In the genomic region with DNA sequence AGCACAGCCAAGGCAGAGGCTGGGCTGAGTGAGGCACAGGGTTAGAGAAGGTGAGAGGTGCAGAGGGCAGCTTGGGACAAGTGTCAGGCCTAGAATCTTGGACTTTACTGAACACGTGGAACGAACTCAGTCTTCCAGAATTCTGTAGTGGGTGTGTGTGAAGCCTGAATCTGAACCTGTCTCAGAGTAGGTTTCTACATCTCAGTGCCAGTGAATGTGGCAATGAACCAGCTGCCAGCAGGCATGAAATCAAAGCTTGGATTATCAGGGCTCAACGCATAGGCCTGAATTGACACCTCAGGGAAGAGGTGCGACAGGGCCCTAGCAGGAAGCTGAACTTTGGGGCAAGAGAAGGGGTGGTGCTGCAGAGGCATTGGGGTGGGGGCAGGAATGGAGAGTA, we compare ENCODE assay signal across 26 cellular contexts.
DNase-seq lines count a peak whose midpoint lies in the region; ATAC-seq, FAIRE-seq and TF ChIP-seq lines count a peak whose summit lies in the region.
"Had no signal": no experiment of that assay in that cellular context is flagged by ENCODE, and none has a peak within 500 bp of the region (broad histone marks: within the 10 kb centered on the region; RNA-seq: fewer than 3 reads in every experiment).

No MANE protein-coding gene starts in this region.

- ATAC-seq in left ventricle myocardium superior (peak; percentile 64), GM18907 (IDR thresholded peaks at IDR 0.05; ENCODE audit: unreplicated experiment) (no peak)
- ATAC-seq: activated T-helper 17 cell treated with anti-CD3 and anti-CD28 coated beads, Interleukin-2, amount 50 U/mL, for 72 hours; effector memory CD8-positive, alpha-beta T cell; HepG2; stimulated activated naive B cell treated with anti-CD40 and anti-IgM and Interleukin-4, amounts not matched to agents 10 μg/mL and 1 μg/mL and 100 μg/mL, for 72 hours had no signal

- H3K4me1 ChIP-seq in Caco-2 = peaks cover 10% of the 10 kb centered on the region
- peaks cover 42% of the 10 kb centered on the region for H3K4me1 ChIP-seq in astrocyte (ENCODE audit: insufficient read depth, low read length)
- peaks cover 64% of the 10 kb centered on the region for H3K4me1 ChIP-seq in rectal smooth muscle tissue (ENCODE audit: control insufficient read depth, insufficient read depth, low read length)

- H3K4me1 Mint-ChIP-seq in Caco-2 (ENCODE audit: low read depth, unreplicated experiment) (peaks cover 29% of the 10 kb centered on the region), astrocyte (ENCODE audit: low read depth, unreplicated experiment) (peaks cover 71% of the 10 kb centered on the region)
- H3K4me1 Mint-ChIP-seq: stimulated activated naive B cell treated with anti-CD40 and anti-IgM and Interleukin-4, amounts not matched to agents 10 μg/mL and 1 μg/mL and 100 μg/mL, for 72 hours had no signal

- H4K20me1 ChIP-seq in astrocyte (ENCODE audit: insufficient read depth, low read length) = peaks cover 50% of the 10 kb centered on the region

- in situ Hi-C loops in GM13976 (cut with MboI; ENCODE audit: low sequenced_read_pairs, unreplicated experiment) = no loop called here

- peak overlapping the region; percentile 16 for H3K27ac Mint-ChIP-seq in Caco-2 (ENCODE audit: unreplicated experiment)
- peak overlapping the region; percentile 72 for H3K27ac Mint-ChIP-seq in astrocyte (ENCODE audit: unreplicated experiment)
- H3K27ac Mint-ChIP-seq: activated naive CD8-positive, alpha-beta T cell; activated T-helper 17 cell treated with anti-CD3 and anti-CD28 coated beads, Interleukin-2, amount 50 U/mL, for 72 hours; mesothelial cell of epicardium; progenitor cell of endocrine pancreas; stimulated activated naive B cell treated with anti-CD40 and anti-IgM and Interleukin-4, amounts not matched to agents 10 μg/mL and 1 μg/mL and 100 μg/mL, for 72 hours had no signal

- peaks cover 48% of the 10 kb centered on the region for H3K79me2 ChIP-seq in astrocyte (ENCODE audit: insufficient read depth, low read length)

- no peak overlapping the region for H2AFZ ChIP-seq in astrocyte (ENCODE audit: low read depth, low read length)

- no peaks in the 10 kb centered on the region for H3K27me3 ChIP-seq in Caco-2 (replicated peaks; ENCODE audit: control insufficient read depth, insufficient read depth, low read length)
- no peaks in the 10 kb centered on the region for H3K27me3 ChIP-seq in astrocyte (ENCODE audit: insufficient read depth, low read length)
- no peaks in the 10 kb centered on the region for H3K27me3 ChIP-seq in rectal smooth muscle tissue (ENCODE audit: control insufficient read depth, insufficient read depth, low read length)
- H3K27me3 ChIP-seq: BE2C had no signal

- no peak overlapping the region for H3K9ac ChIP-seq in astrocyte (ENCODE audit: low read length)
- no peak overlapping the region for H3K9ac ChIP-seq in rectal smooth muscle tissue (ENCODE audit: low read length)

- intact Hi-C loops in Caco-2 (cut with micrococcal nuclease; ENCODE audit: unreplicated experiment) = no loop called here
- intact Hi-C loops in left ventricle myocardium superior (cut with micrococcal nuclease) = no loop called here

- CTCF ChIA-PET in Caco-2 (lab: Charles Lee) = interaction anchor here (0.6 kb wide), 1 partner anchor 11 kb away, joined by 4 read pairs; no protein-coding TSS in a partner anchor

- H3K27ac ChIP-seq in astrocyte (ENCODE audit: low read depth, low read length) (no peak overlapping the region), rectal smooth muscle tissue (ENCODE audit: low read depth, low read length) (peak overlapping the region; percentile 88)
- H3K27ac ChIP-seq: SK-N-MC, VCaP had no signal

- H3K36me3 Mint-ChIP-seq in Caco-2 (ENCODE audit: insufficient read depth, unreplicated experiment) (peaks cover 65% of the 10 kb centered on the region), astrocyte (ENCODE audit: low read depth, unreplicated experiment) (peaks cover 26% of the 10 kb centered on the region)

- DNase-seq in Caco-2 (no peak), astrocyte (ENCODE audit: low read depth) (no peak), left ventricle myocardium superior (peak; percentile 35), GM13976 (ENCODE audit: low spot score) (no peak), NAMALWA (ENCODE audit: low spot score) (no peak), NCI-H1092 treated with DMSO at 0.1 percent for 48 hours (lab: John Stamatoyannopoulos, UW) (no peak)
- DNase-seq: BE2C; DND-41; effector memory CD8-positive, alpha-beta T cell; left cardiac atrium; NCI-H1436 treated with DMSO at 0.1 percent for 48 hours; stimulated activated CD4-positive, alpha-beta T cell treated with anti-CD3 and anti-CD28 coated beads, Interleukin-2, amount 100 ng/mL, for 48 hours; stimulated activated naive B cell treated with anti-CD40 and anti-IgM and Interleukin-4, amounts not matched to agents 10 μg/mL and 1 μg/mL and 100 μg/mL, for 72 hours had no signal

- H3K4me3 Mint-ChIP-seq in Caco-2 (ENCODE audit: unreplicated experiment) = no peak overlapping the region
- H3K4me3 Mint-ChIP-seq in astrocyte (ENCODE audit: unreplicated experiment) = no peak overlapping the region
- H3K4me3 Mint-ChIP-seq: activated naive CD8-positive, alpha-beta T cell; mesothelial cell of epicardium; stimulated activated naive B cell treated with anti-CD40 and anti-IgM and Interleukin-4, amounts not matched to agents 10 μg/mL and 1 μg/mL and 100 μg/mL, for 72 hours had no signal

- H3K27me3 Mint-ChIP-seq in Caco-2 (ENCODE audit: insufficient read depth, unreplicated experiment) (no peaks in the 10 kb centered on the region), astrocyte (ENCODE audit: low read depth, unreplicated experiment) (no peaks in the 10 kb centered on the region)
- H3K27me3 Mint-ChIP-seq: progenitor cell of endocrine pancreas; stimulated activated naive B cell treated with anti-CD40 and anti-IgM and Interleukin-4, amounts not matched to agents 10 μg/mL and 1 μg/mL and 100 μg/mL, for 72 hours had no signal

- no peak for TF ChIP-seq CTCF in Caco-2 (IDR thresholded peaks at IDR 0.05; ENCODE audit: insufficient read depth in 1 of 2, low read depth in 1 of 2, low read length in 1 of 2, severe bottlenecking in 1 of 2, unreplicated experiment in 1 of 2)
- TF ChIP-seq CTCF in astrocyte (IDR thresholded peaks at IDR 0.05; ENCODE audit: insufficient read depth, low read depth, low read length) = no peak
- no peak for TF ChIP-seq CTCF in GM13976 (IDR thresholded peaks at IDR 0.05; ENCODE audit: borderline replicate concordance, control extremely low read depth, extremely low read depth, insufficient read depth, missing control alignments)

- no TSS peak for BruUV-seq in Caco-2 (replicated peaks; lab: Mats Ljungman, UMichigan)

- no peak overlapping the region for H3K4me2 ChIP-seq in astrocyte (ENCODE audit: low read length)

- POLR2A ChIA-PET in Caco-2 (lab: Charles Lee) = no interaction called here

- H3K36me3 ChIP-seq in Caco-2 (ENCODE audit: control insufficient read depth, insufficient read depth, low read length) = no peaks in the 10 kb centered on the region
- H3K36me3 ChIP-seq in astrocyte (ENCODE audit: insufficient read depth, low read length) = no peaks in the 10 kb centered on the region
- no peaks in the 10 kb centered on the region for H3K36me3 ChIP-seq in rectal smooth muscle tissue (ENCODE audit: control insufficient read depth, insufficient read depth, low read length)
- H3K36me3 ChIP-seq: BE2C had no signal

- H3K4me3 ChIP-seq in Caco-2 (ENCODE audit: low read depth, low read length) = no peak overlapping the region
- no peak overlapping the region for H3K4me3 ChIP-seq in astrocyte (ENCODE audit: insufficient read depth, low read depth, low read length)
- H3K4me3 ChIP-seq in rectal smooth muscle tissue (ENCODE audit: low read length) = no peak overlapping the region
- H3K4me3 ChIP-seq: SK-N-MC had no signal

- H3K9me3 ChIP-seq in Caco-2 (no peaks in the 10 kb centered on the region), astrocyte (ENCODE audit: insufficient read depth, low read depth, low read length) (no peaks in the 10 kb centered on the region)
- H3K9me3 ChIP-seq: BE2C had no signal

- no peak for FAIRE-seq in astrocyte (lab: Jason Lieb, UNC)
- FAIRE-seq: colon, GM12891, GM19239, HepG2, RCC 7860 had no signal

- H3K9me3 Mint-ChIP-seq in Caco-2 (ENCODE audit: unreplicated experiment) = no peaks in the 10 kb centered on the region
- H3K9me3 Mint-ChIP-seq in astrocyte (ENCODE audit: unreplicated experiment) = no peaks in the 10 kb centered on the region
- H3K9me3 Mint-ChIP-seq: activated T-helper 17 cell treated with anti-CD3 and anti-CD28 coated beads, Interleukin-2, amount 50 U/mL, for 72 hours; effector memory CD8-positive, alpha-beta T cell; mesothelial cell of epicardium; stimulated activated naive B cell treated with anti-CD40 and anti-IgM and Interleukin-4, amounts not matched to agents 10 μg/mL and 1 μg/mL and 100 μg/mL, for 72 hours had no signal
